ENCODE assay signal across 8 cellular contexts in the genomic region with DNA sequence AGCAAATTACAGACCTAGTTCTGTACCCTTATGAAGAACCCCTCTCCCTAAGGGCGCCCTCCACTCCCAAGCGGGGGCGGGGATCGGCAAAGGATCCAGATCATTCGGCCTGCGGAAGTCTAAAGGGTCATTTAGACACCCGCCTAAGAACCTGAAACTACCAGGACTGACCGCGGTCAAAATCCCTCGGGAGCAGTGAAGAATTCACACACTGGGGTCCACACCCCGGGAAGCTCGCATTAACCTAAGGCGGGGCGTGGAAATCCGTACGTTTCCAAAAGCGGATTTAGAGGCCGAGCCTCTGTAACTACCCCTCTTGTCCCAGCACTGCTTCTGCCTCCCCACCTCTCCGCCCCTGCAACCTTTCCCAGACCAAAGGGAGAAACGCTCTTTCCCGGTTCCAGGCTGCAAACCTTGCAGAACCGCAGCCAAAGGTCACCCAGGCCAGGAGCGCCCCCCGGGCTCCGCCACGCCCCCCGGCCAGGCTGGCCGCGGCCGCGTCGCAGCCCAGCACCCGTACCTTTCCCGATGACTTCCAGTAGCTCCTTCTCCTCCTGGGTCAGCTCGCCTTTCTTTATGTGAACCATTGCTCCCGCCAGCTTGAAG. TPM values are rescaled to one million over a fixed set of nuclear protein-coding genes. Genes with fewer than 3 reads are reported as not detected.
DNase-seq lines count a peak whose midpoint lies in the region; ATAC-seq and TF ChIP-seq lines count a peak whose summit lies in the region.

No MANE protein-coding gene starts in this region.

- no peaks in the 10 kb centered on the region for H3K9me3 Mint-ChIP-seq in T-helper 1 cell treated with Interleukin-12 subunit alpha and Interleukin-12 subunit beta and Interleukin-4 antibody, amounts not matched to agents 30 μg/mL and 1 μg/mL, for 36 hours
- H3K9me3 Mint-ChIP-seq in natural killer cell = no peaks in the 10 kb centered on the region

- peak overlapping the region; percentile 97 for H3K4me3 Mint-ChIP-seq in T-helper 1 cell treated with Interleukin-12 subunit alpha and Interleukin-12 subunit beta and Interleukin-4 antibody, amounts not matched to agents 30 μg/mL and 1 μg/mL, for 36 hours
- H3K4me3 Mint-ChIP-seq in natural killer cell = peak overlapping the region; percentile 99

- H3K4me3 ChIP-seq in GM06990 (replicated peaks; ENCODE audit: low read depth, low read length) (peak overlapping the region; percentile 56), esophagus (ENCODE audit: low read depth in 1 of 2, low read length in 2 of 2) (peak overlapping the region; percentile 90 to 94)

- ATAC-seq in HG02885 (IDR thresholded peaks at IDR 0.05; ENCODE audit: poor library complexity, unreplicated experiment) = peak; percentile 9
- peak; percentile 0 to 2 (median 2) for ATAC-seq in natural killer cell
- no peak for ATAC-seq in HG03342 (IDR thresholded peaks at IDR 0.05; ENCODE audit: unreplicated experiment)
- ATAC-seq in HG03097 (IDR thresholded peaks at IDR 0.05; ENCODE audit: low FRiP score, unreplicated experiment) = no peak

- H3K4me1 ChIP-seq in esophagus (ENCODE audit: control insufficient read depth in 2 of 2, insufficient read depth in 2 of 2, low read length in 1 of 2) = peaks cover 2 to 6% of the 10 kb centered on the region in 2 donors

- H3K9me3 ChIP-seq in esophagus (ENCODE audit: control insufficient read depth in 2 of 2, insufficient read depth in 1 of 2, low read depth in 1 of 2, low read length in 1 of 2) = no peaks in the 10 kb centered on the region

- intact Hi-C loops in natural killer cell (cut with micrococcal nuclease) (loop anchor here (2.0 to 10.0 kb wide), 3 partner anchors 80 to 587 kb away; partner anchors contain the start of gene CRPPA), posterior vena cava (cut with DNase I) (no loop called here)

- H3K27me3 Mint-ChIP-seq in T-helper 1 cell treated with Interleukin-12 subunit alpha and Interleukin-12 subunit beta and Interleukin-4 antibody, amounts not matched to agents 30 μg/mL and 1 μg/mL, for 36 hours (ENCODE audit: low read depth) = no peaks in the 10 kb centered on the region
- H3K27me3 Mint-ChIP-seq in natural killer cell (ENCODE audit: low read depth in 2 of 2) = no peaks in the 10 kb centered on the region

- peak; percentile 10 for DNase-seq in GM06990 (ENCODE audit: extremely low read depth, insufficient read length)
- DNase-seq in natural killer cell = no peak
- no peak for DNase-seq in posterior vena cava (ENCODE audit: low spot score)

- TF ChIP-seq CTCF in GM06990 (IDR thresholded peaks at IDR 0.05; ENCODE audit: insufficient read depth, low read length, poor library complexity, severe bottlenecking) (no peak), natural killer cell (IDR thresholded peaks at IDR 0.05) (no peak)

- WGBS in esophagus, 2 donors = 0 to 1% methylated on average over 36 of the region's 36 CpGs

- H3K4me1 Mint-ChIP-seq in T-helper 1 cell treated with Interleukin-12 subunit alpha and Interleukin-12 subunit beta and Interleukin-4 antibody, amounts not matched to agents 30 μg/mL and 1 μg/mL, for 36 hours (ENCODE audit: low read depth) = peaks cover 36% of the 10 kb centered on the region
- H3K4me1 Mint-ChIP-seq in natural killer cell = peaks cover 60 to 70% of the 10 kb centered on the region in 2 donors

- no peaks in the 10 kb centered on the region for H3K36me3 Mint-ChIP-seq in T-helper 1 cell treated with Interleukin-12 subunit alpha and Interleukin-12 subunit beta and Interleukin-4 antibody, amounts not matched to agents 30 μg/mL and 1 μg/mL, for 36 hours (ENCODE audit: low read depth)
- H3K36me3 Mint-ChIP-seq in natural killer cell = no peaks in the 10 kb centered on the region

- H3K36me3 ChIP-seq in GM06990 (ENCODE audit: control insufficient read depth, insufficient read depth, low read length) = no peaks in the 10 kb centered on the region
- no peaks in the 10 kb centered on the region for H3K36me3 ChIP-seq in esophagus (ENCODE audit: control insufficient read depth in 2 of 2, insufficient read depth in 2 of 2, low read length in 1 of 2)

- peak overlapping the region; percentile 93 for H3K27ac ChIP-seq in esophagus (ENCODE audit: low read depth in 2 of 2, low read length in 1 of 2)

- H3K27me3 ChIP-seq in GM06990 (replicated peaks; ENCODE audit: control insufficient read depth, insufficient read depth, low read length) = peaks cover 2% of the 10 kb centered on the region; the same call in 1 of the 2 replicates
- H3K27me3 ChIP-seq in esophagus (ENCODE audit: control insufficient read depth in 1 of 2, insufficient read depth in 2 of 2, low read length in 2 of 2) = no peaks in the 10 kb centered on the region

- H3K27ac Mint-ChIP-seq in T-helper 1 cell treated with Interleukin-12 subunit alpha and Interleukin-12 subunit beta and Interleukin-4 antibody, amounts not matched to agents 30 μg/mL and 1 μg/mL, for 36 hours = peak overlapping the region; percentile 89
- H3K27ac Mint-ChIP-seq in natural killer cell = peak overlapping the region; percentile 94 to 96

RNA-seq across cellular contexts. Expression of gene ANKMY2, which starts 0.5 kb away (rescaled TPM):
- 1 to 10 TPM; 5.0 to 5.9 TPM for polyA plus RNA-seq in esophagus
- total RNA-seq in natural killer cell (10 to 100 TPM; 15.5 to 21.4 (median 19.4) TPM), posterior vena cava (10 to 100 TPM; 14.6 to 14.8 TPM)

RNA-seq across cellular contexts. Expression of gene BZW2, which starts 0.9 kb away (rescaled TPM):
- polyA plus RNA-seq in esophagus = 10 to 100 TPM; 32.9 to 47.9 TPM
- 10 to 100 TPM; 15.3 to 21.0 (median 19.9) TPM for total RNA-seq in natural killer cell
- 10 to 100 TPM; 25.1 to 31.3 TPM for total RNA-seq in posterior vena cava

Comparison
In these comparisons a context has a peak if more than half of its experiments do, and no peak if none do; other contexts are left out.
1. ATAC-seq: peak in HG02885 (single experiment) and natural killer cell (3 of 3); none in HG03342 (single experiment) and HG03097 (single experiment).